Comparison of ENCODE assay signal across 1 cellular context in the genomic region with DNA sequence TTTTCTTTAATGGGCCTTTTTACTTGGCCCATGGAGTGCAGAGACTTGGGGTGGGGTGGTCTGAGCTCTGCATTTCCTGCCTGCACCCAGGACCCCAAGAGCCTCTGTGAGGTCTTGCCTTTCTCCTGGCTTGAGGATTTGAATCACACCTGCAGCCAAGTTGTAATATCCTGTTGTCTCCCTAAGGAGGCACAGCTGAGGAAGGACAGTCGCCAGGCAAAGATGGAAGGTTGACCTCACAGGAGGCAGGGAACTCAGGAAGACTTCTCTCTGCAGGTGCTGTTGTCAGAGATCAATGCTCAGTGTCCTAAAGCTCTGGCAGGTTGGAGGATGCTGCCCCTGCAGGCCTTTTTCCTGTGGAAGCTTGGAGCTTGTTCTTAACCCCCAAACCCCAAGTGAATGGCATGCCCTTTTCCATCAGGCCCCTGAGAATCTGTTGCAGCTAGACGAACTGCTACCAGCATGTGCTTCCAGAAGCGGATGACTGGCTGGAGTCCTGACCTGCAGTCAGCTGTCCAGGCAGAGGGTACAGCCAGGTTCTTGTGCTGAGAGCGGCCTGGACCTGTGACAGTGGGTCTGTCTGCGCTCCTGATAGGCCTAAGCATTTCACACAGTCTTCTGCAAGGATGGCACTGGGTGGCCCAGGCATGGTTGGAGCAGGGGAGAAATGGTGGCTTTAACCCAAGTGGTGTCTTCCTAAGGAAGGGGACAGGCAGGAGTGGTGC.
TF ChIP-seq lines count a peak whose summit lies in the region.

No MANE protein-coding gene starts in this region.

TF ChIP-seq in GM23338, 12 proteins besides CTCF, POLR2A, EP300 and RAD21 (continued from another document):
- TF ChIP-seq, protein P1, sequence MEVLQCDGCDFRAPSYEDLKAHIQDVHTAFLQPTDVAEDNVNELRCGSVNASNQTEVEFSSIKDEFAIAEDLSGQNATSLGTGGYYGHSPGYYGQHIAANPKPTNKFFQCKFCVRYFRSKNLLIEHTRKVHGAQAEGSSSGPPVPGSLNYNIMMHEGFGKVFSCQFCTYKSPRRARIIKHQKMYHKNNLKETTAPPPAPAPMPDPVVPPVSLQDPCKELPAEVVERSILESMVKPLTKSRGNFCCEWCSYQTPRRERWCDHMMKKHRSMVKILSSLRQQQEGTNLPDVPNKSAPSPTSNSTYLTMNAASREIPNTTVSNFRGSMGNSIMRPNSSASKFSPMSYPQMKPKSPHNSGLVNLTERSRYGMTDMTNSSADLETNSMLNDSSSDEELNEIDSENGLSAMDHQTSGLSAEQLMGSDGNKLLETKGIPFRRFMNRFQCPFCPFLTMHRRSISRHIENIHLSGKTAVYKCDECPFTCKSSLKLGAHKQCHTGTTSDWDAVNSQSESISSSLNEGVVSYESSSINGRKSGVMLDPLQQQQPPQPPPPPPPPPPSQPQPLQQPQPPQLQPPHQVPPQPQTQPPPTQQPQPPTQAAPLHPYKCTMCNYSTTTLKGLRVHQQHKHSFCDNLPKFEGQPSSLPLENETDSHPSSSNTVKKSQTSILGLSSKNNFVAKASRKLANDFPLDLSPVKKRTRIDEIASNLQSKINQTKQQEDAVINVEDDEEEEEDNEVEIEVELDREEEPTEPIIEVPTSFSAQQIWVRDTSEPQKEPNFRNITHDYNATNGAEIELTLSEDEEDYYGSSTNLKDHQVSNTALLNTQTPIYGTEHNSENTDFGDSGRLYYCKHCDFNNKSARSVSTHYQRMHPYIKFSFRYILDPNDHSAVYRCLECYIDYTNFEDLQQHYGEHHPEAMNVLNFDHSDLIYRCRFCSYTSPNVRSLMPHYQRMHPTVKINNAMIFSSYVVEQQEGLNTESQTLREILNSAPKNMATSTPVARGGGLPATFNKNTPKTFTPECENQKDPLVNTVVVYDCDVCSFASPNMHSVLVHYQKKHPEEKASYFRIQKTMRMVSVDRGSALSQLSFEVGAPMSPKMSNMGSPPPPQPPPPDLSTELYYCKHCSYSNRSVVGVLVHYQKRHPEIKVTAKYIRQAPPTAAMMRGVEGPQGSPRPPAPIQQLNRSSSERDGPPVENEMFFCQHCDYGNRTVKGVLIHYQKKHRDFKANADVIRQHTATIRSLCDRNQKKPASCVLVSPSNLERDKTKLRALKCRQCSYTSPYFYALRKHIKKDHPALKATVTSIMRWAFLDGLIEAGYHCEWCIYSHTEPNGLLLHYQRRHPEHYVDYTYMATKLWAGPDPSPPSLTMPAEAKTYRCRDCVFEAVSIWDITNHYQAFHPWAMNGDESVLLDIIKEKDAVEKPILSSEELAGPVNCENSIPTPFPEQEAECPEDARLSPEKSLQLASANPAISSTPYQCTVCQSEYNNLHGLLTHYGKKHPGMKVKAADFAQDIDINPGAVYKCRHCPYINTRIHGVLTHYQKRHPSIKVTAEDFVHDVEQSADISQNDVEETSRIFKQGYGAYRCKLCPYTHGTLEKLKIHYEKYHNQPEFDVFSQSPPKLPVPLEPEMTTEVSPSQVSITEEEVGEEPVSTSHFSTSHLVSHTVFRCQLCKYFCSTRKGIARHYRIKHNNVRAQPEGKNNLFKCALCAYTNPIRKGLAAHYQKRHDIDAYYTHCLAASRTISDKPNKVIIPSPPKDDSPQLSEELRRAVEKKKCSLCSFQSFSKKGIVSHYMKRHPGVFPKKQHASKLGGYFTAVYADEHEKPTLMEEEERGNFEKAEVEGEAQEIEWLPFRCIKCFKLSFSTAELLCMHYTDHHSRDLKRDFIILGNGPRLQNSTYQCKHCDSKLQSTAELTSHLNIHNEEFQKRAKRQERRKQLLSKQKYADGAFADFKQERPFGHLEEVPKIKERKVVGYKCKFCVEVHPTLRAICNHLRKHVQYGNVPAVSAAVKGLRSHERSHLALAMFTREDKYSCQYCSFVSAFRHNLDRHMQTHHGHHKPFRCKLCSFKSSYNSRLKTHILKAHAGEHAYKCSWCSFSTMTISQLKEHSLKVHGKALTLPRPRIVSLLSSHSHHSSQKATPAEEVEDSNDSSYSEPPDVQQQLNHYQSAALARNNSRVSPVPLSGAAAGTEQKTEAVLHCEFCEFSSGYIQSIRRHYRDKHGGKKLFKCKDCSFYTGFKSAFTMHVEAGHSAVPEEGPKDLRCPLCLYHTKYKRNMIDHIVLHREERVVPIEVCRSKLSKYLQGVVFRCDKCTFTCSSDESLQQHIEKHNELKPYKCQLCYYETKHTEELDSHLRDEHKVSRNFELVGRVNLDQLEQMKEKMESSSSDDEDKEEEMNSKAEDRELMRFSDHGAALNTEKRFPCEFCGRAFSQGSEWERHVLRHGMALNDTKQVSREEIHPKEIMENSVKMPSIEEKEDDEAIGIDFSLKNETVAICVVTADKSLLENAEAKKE (CRISPR knock-in tag; IDR thresholded peaks at IDR 0.05) = no peak
- TF ChIP-seq NANOG (IDR thresholded peaks at IDR 0.05; ENCODE audit: borderline replicate concordance) = no peak
- TF ChIP-seq EZH2phosphoT487 (IDR thresholded peaks at IDR 0.05; ENCODE audit: unreplicated experiment) = no peak
- no peak for TF ChIP-seq ZNF114 (CRISPR knock-in tag; IDR thresholded peaks at IDR 0.05)
- TF ChIP-seq ZNF331 (CRISPR knock-in tag; IDR thresholded peaks at IDR 0.05; ENCODE audit: low read depth) = no peak
- no peak for TF ChIP-seq CREB1 (CRISPR knock-in tag; IDR thresholded peaks at IDR 0.05; ENCODE audit: low read depth)
- no peak for TF ChIP-seq JUNB (IDR thresholded peaks at IDR 0.05; ENCODE audit: unreplicated experiment)
- TF ChIP-seq POLR2AphosphoS5 (IDR thresholded peaks at IDR 0.05; ENCODE audit: low read depth) = no peak
- no peak for TF ChIP-seq STAT1 (IDR thresholded peaks at IDR 0.05; ENCODE audit: unreplicated experiment)
- TF ChIP-seq, protein P2, sequence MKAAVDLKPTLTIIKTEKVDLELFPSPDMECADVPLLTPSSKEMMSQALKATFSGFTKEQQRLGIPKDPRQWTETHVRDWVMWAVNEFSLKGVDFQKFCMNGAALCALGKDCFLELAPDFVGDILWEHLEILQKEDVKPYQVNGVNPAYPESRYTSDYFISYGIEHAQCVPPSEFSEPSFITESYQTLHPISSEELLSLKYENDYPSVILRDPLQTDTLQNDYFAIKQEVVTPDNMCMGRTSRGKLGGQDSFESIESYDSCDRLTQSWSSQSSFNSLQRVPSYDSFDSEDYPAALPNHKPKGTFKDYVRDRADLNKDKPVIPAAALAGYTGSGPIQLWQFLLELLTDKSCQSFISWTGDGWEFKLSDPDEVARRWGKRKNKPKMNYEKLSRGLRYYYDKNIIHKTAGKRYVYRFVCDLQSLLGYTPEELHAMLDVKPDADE (IDR thresholded peaks at IDR 0.05) = no peak
- TF ChIP-seq EZH2 (IDR thresholded peaks at IDR 0.05; ENCODE audit: low read depth, unreplicated experiment) = no peak
TF ChIP-seq in GM23338: peak in this region for 0.
